In genomic region chrX:16061296-16061695, GRCh38 we compare ENCODE assay signal across 23 cellular contexts.
"Had no signal": no experiment of that assay in that cellular context is flagged by ENCODE, and none has a peak within 500 bp of the region (broad histone marks: within the 10 kb centered on the region; RNA-seq: fewer than 3 reads in every experiment).

No MANE protein-coding gene starts in this region.

- ATAC-seq: activated T-helper 17 cell treated with anti-CD3 and anti-CD28 coated beads, Interleukin-2, amount 50 U/mL, for 72 hours; K562; PC-3 had no signal

- H3K27me3 ChIP-seq: brain microvascular endothelial cell had no signal

- FAIRE-seq: K562, RCC 7860 had no signal

- DNase-seq: activated B cell treated with CpG ODN at 0.5 μM for 24 hours; activated CD4-positive, alpha-beta T cell treated with anti-CD3 and anti-CD28 coated beads for 1 hour; activated CD4-positive, alpha-beta T cell treated with anti-CD3 and anti-CD28 coated beads, Interleukin-2, amount 10 ng/mL, durations not matched to agents 24 days and 14 days; activated CD4-positive, alpha-beta T cell treated with anti-CD3 and anti-CD28 coated beads, Interleukin-2, amount 50 U/mL, for 48 hours; activated CD8-positive, alpha-beta memory T cell treated with anti-CD3 and anti-CD28 coated beads for 24 hours; activated gamma-delta T cell; activated naive CD4-positive, alpha-beta T cell treated with anti-CD3 and anti-CD28 coated beads, Interleukin-2, amount 10 ng/mL, durations not matched to agents 7 days and 5 days; activated naive CD8-positive, alpha-beta T cell treated with anti-CD3 and anti-CD28 coated beads for 36 hours; activated T-cell treated with anti-CD3 and anti-CD28 coated beads for 4 hours; activated T-cell treated with anti-CD3 and anti-CD28 coated beads, Interleukin-2, amount 50 U/mL, for 48 hours; brain microvascular endothelial cell; Karpas-422; MV-4-11; NCI-H1105; NCI-H1436; NCI-H1694 treated with DMSO at 0.1 percent for 48 hours; NCI-H2081; NCI-H510A treated with DMSO at 0.1 percent for 48 hours; PC-3; SHP77 had no signal

- H3K27ac ChIP-seq: brain microvascular endothelial cell had no signal

- H3K4me3 ChIP-seq: K562 had no signal

- H3K36me3 ChIP-seq: brain microvascular endothelial cell had no signal
